24 cellular contexts compared by ENCODE assay signal in genomic region chr1:3683197-3683596, GRCh38. TPM values are rescaled to one million over a fixed set of nuclear protein-coding genes. Genes with fewer than 3 reads are reported as not detected.
"Had no signal": no experiment of that assay in that cellular context is flagged by ENCODE, and none has a peak within 500 bp of the region (broad histone marks: within the 10 kb centered on the region; RNA-seq: fewer than 3 reads in every experiment).

No MANE protein-coding gene starts in this region.

- H3K36me3 ChIP-seq: brain microvascular endothelial cell, cardiac muscle cell, Peyer's patch had no signal

- ATAC-seq: activated T-helper 17 cell treated with anti-CD3 and anti-CD28 coated beads, Interleukin-2, amount 50 U/mL, for 72 hours; T-cell had no signal

- H3K36me3 Mint-ChIP-seq: activated CD4-positive, alpha-beta memory T cell treated with anti-CD3 and anti-CD28 coated beads for 36 hours; activated naive CD8-positive, alpha-beta T cell; T-cell had no signal

- H3K9me3 Mint-ChIP-seq: activated CD4-positive, alpha-beta memory T cell treated with anti-CD3 and anti-CD28 coated beads for 36 hours; activated CD4-positive, alpha-beta T cell treated with anti-CD3 and anti-CD28 coated beads, Interleukin-2, amount 10 ng/mL, durations not matched to agents 7 days and 5 days; activated naive CD4-positive, alpha-beta T cell treated with anti-CD3 and anti-CD28 coated beads for 36 hours; activated T-helper 17 cell treated with anti-CD3 and anti-CD28 coated beads, Interleukin-2, amount 50 U/mL, for 72 hours; T-cell had no signal

- H3K27ac ChIP-seq: brain microvascular endothelial cell, cardiac muscle cell, Peyer's patch had no signal

- H3K9me3 ChIP-seq: Peyer's patch had no signal

- H3K4me3 Mint-ChIP-seq: activated CD4-positive, alpha-beta memory T cell treated with anti-CD3 and anti-CD28 coated beads for 36 hours; activated CD4-positive, alpha-beta T cell treated with anti-CD3 and anti-CD28 coated beads, Interleukin-2, amount 10 ng/mL, durations not matched to agents 7 days and 5 days; activated naive CD4-positive, alpha-beta T cell treated with anti-CD3 and anti-CD28 coated beads for 36 hours; activated naive CD8-positive, alpha-beta T cell; activated T-helper 17 cell treated with anti-CD3 and anti-CD28 coated beads, Interleukin-2, amount 50 U/mL, for 72 hours; T-cell had no signal

- H3K27ac Mint-ChIP-seq: activated CD4-positive, alpha-beta memory T cell treated with anti-CD3 and anti-CD28 coated beads for 36 hours; activated CD4-positive, alpha-beta T cell treated with anti-CD3 and anti-CD28 coated beads, Interleukin-2, amount 10 ng/mL, durations not matched to agents 7 days and 5 days; activated naive CD4-positive, alpha-beta T cell treated with anti-CD3 and anti-CD28 coated beads for 36 hours; activated naive CD8-positive, alpha-beta T cell; activated T-helper 17 cell treated with anti-CD3 and anti-CD28 coated beads, Interleukin-2, amount 50 U/mL, for 72 hours; T-cell had no signal

- H3K4me3 ChIP-seq: cardiac muscle cell, Peyer's patch had no signal

- DNase-seq: activated CD4-positive, alpha-beta memory T cell treated with anti-CD3 and anti-CD28 coated beads for 36 hours; activated CD4-positive, alpha-beta T cell treated with anti-CD3 and anti-CD28 coated beads, Interleukin-2, amount 10 ng/mL, durations not matched to agents 7 days and 5 days; activated CD4-positive, CD25-positive, alpha-beta regulatory T cell; activated gamma-delta T cell; activated naive CD4-positive, alpha-beta T cell treated with anti-CD3 and anti-CD28 coated beads for 36 hours; activated T-cell treated with anti-CD3 and anti-CD28 coated beads for 4 hours; activated T-cell treated with anti-CD3 and anti-CD28 coated beads, Interleukin-2, amount 50 U/mL, for 48 hours; amygdala; brain microvascular endothelial cell; NCI-H1092; NCI-H1417 treated with DMSO at 0.1 percent for 48 hours; NCI-H1694 treated with DMSO at 0.1 percent for 48 hours; NCI-H2029 treated with DMSO at 0.1 percent for 48 hours; NCI-H446; NCI-H524; Peyer's patch; SHP77 treated with DMSO at 0.1 percent for 48 hours; T-cell; T-helper 2 cell; T1000 had no signal

- H3K27me3 ChIP-seq: brain microvascular endothelial cell, Peyer's patch had no signal

- FAIRE-seq: TTC549 had no signal

RNA-seq across cellular contexts. Expression of gene TP73, which starts 30.9 kb away (rescaled TPM):
- total RNA-seq: cardiac muscle cell had no signal
